Comparison of ENCODE assay signal across 13 cellular contexts in genomic region chr15:68304611-68305337, GRCh38. TPM values are rescaled to one million over a fixed set of nuclear protein-coding genes. Genes with fewer than 3 reads are reported as not detected.
DNase-seq lines count a peak whose midpoint lies in the region; ATAC-seq and TF ChIP-seq lines count a peak whose summit lies in the region.
"Had no signal": no experiment of that assay in that cellular context is flagged by ENCODE, and none has a peak within 500 bp of the region (broad histone marks: within the 10 kb centered on the region; RNA-seq: fewer than 3 reads in every experiment).

No MANE protein-coding gene starts in this region.

- no peaks in the 10 kb centered on the region for H3K79me2 ChIP-seq in GM23248 (ENCODE audit: insufficient read depth)
- H3K79me2 ChIP-seq in mammary epithelial cell (ENCODE audit: insufficient read depth, low read length), result no peaks in the 10 kb centered on the region

- H3K36me3 ChIP-seq in GM23248 (ENCODE audit: low read depth) (peaks cover 35% of the 10 kb centered on the region), mammary epithelial cell (ENCODE audit: insufficient read depth, low read length) (no peaks in the 10 kb centered on the region), psoas muscle (ENCODE audit: insufficient read depth in 1 of 2, low read depth in 1 of 2) (no peaks in the 10 kb centered on the region)

- H3K27me3 Mint-ChIP-seq in IgD-negative memory B cell, result peaks cover 5% of the 10 kb centered on the region

- H3K4me2 ChIP-seq in GM23248 (ENCODE audit: unreplicated experiment) (no peak overlapping the region), mammary epithelial cell (ENCODE audit: insufficient read depth, low read depth, low read length) (peak overlapping the region; percentile 25)

- peaks cover 6% of the 10 kb centered on the region for H3K36me3 Mint-ChIP-seq in IgD-negative memory B cell
- H3K36me3 Mint-ChIP-seq: memory B cell had no signal

- no peaks in the 10 kb centered on the region for H3K9me2 ChIP-seq in GM23248 (ENCODE audit: insufficient read depth)

- TSS peak; percentile 81 for BruUV-seq in mammary epithelial cell (replicated peaks; lab: Mats Ljungman, UMichigan)

- intact Hi-C loops in mammary epithelial cell (cut with micrococcal nuclease), result loop anchor here (5.0 kb wide), 1 partner anchor 623 kb away; no protein-coding TSS in a partner anchor
- intact Hi-C loops in psoas muscle (cut with DNase I), result loop anchor here (5.0 to 10.0 kb wide), 3 partner anchors 52 to 370 kb away; no protein-coding TSS in a partner anchor

- H2AFZ ChIP-seq in GM23248 (no peak overlapping the region), mammary epithelial cell (ENCODE audit: low read depth, low read length) (peak overlapping the region; percentile 35)

- dilution Hi-C loops in mammary epithelial cell (cut with HindIII; ENCODE audit: low sequenced_read_pairs), result loop anchor here (5.0 kb wide), 1 partner anchor 73 kb away; no protein-coding TSS in a partner anchor

- H3F3A ChIP-seq in GM23248 (ENCODE audit: insufficient read depth), result peaks cover 50% of the 10 kb centered on the region

- H3K9me3 Mint-ChIP-seq in IgD-negative memory B cell, result no peaks in the 10 kb centered on the region
- H3K9me3 Mint-ChIP-seq: memory B cell had no signal

- H3K27ac ChIP-seq in GM23248 (peak overlapping the region; percentile 50), mammary epithelial cell (ENCODE audit: insufficient read depth, low read depth, low read length) (peak overlapping the region; percentile 73), psoas muscle (no peak overlapping the region)

- H4K20me1 ChIP-seq in GM23248 (ENCODE audit: insufficient read depth) (no peaks in the 10 kb centered on the region), mammary epithelial cell (ENCODE audit: insufficient read depth, low read length) (no peaks in the 10 kb centered on the region)

- H3K4me1 Mint-ChIP-seq in IgD-negative memory B cell, result peaks cover 6 to 7% (median 7%) of the 10 kb centered on the region in 3 donors

- in situ Hi-C loops in GM23248 (cut with MboI) (loop anchor here (10.0 kb wide), 1 partner anchor 240 kb away; no protein-coding TSS in a partner anchor), mammary epithelial cell (cut with MboI; ENCODE audit: low sequenced_read_pairs in 2 of 2) (loop anchor here in 1 of 2 donors (5.0 to 25.0 kb wide), 3 partner anchors 80 to 358 kb away; no protein-coding TSS in a partner anchor)

- H3K9me3 ChIP-seq in GM23248 (ENCODE audit: low read depth) (no peaks in the 10 kb centered on the region), mammary epithelial cell (replicated peaks; ENCODE audit: insufficient read depth, low read length) (no peaks in the 10 kb centered on the region), psoas muscle (no peaks in the 10 kb centered on the region)

- no peak overlapping the region for H3K4me3 ChIP-seq in GM23248
- H3K4me3 ChIP-seq in mammary epithelial cell (replicated peaks in 1 of 3; ENCODE audit: insufficient read depth in 1 of 3, low read depth in 2 of 3, low read length in 3 of 3), result no peak overlapping the region
- no peak overlapping the region for H3K4me3 ChIP-seq in psoas muscle

- H3K4me1 ChIP-seq in GM23248 (ENCODE audit: insufficient read depth) (peaks cover 23% of the 10 kb centered on the region), mammary epithelial cell (ENCODE audit: insufficient read depth, low read length) (peaks cover 29% of the 10 kb centered on the region), psoas muscle (peaks cover 9% of the 10 kb centered on the region)

- no peak overlapping the region for H3K4me3 Mint-ChIP-seq in IgD-negative memory B cell
- H3K4me3 Mint-ChIP-seq: memory B cell had no signal

- H3K9ac ChIP-seq in GM23248, result peak overlapping the region; percentile 34; the same call in 1 of the 2 replicates
- peak overlapping the region; percentile 36 for H3K9ac ChIP-seq in mammary epithelial cell (ENCODE audit: insufficient read depth, low read length)

- TF ChIP-seq CTCF in mammary epithelial cell (conservative IDR thresholded peaks at IDR 0.05 in 1 of 2, IDR thresholded peaks at IDR 0.05 in 1 of 2; ENCODE audit: extremely low read depth in 1 of 2, insufficient read depth in 1 of 2, low read depth in 1 of 2, low read length in 2 of 2) (peak in 1 of 2 donors; percentile 12), psoas muscle (IDR thresholded peaks at IDR 0.05) (no peak)

- WGBS in GM23248 (ENCODE audit: low coverage in 1 of 2, low lambda C conversion rate in 2 of 2, missing lambda C conversion rate in 2 of 2), 2 experiments, result 85% methylated on average over 13 of the region's 13 CpGs
- 44% methylated on average over 13 of the region's 13 CpGs for WGBS in mammary epithelial cell (ENCODE audit: low coverage, missing lambda C conversion rate)
- WGBS in psoas muscle, 3 donors, result 75 to 81% (median 79%) methylated on average over 13 of the region's 13 CpGs

- no peak for DNase-seq in GM23248
- DNase-seq in mammary epithelial cell, result peak; percentile 87
- peak; percentile 6 for DNase-seq in mucosa of gallbladder (ENCODE audit: low spot score)
- DNase-seq in psoas muscle, result no peak
- DNase-seq in T-helper 9 cell, result no peak
- no peak for DNase-seq in NCI-H1092 (lab: John Stamatoyannopoulos, UW)
- DNase-seq in NOMO-1 (lab: John Stamatoyannopoulos, UW; ENCODE audit: unreplicated experiment in 2 of 2), result no peak
- DNase-seq: aorta, NCI-H187 treated with DMSO at 0.1 percent for 48 hours, T1000 had no signal

- H3K27me3 ChIP-seq in GM23248 (replicated peaks; ENCODE audit: insufficient read depth), result no peaks in the 10 kb centered on the region
- no peaks in the 10 kb centered on the region for H3K27me3 ChIP-seq in mammary epithelial cell (ENCODE audit: insufficient read depth, low read length)
- H3K27me3 ChIP-seq in psoas muscle (ENCODE audit: insufficient read depth in 3 of 3, low read length in 2 of 3), result no peaks in the 10 kb centered on the region

- CTCF ChIA-PET in mammary epithelial cell (lab: Charles Lee; ENCODE audit: low non-redundant PET), result interaction anchor here (1.2 kb wide), 1 partner anchor 52 kb away, joined by 8 read pairs; no protein-coding TSS in a partner anchor

- peak overlapping the region in 2 of 3 donors; percentile 36 to 41 for H3K27ac Mint-ChIP-seq in IgD-negative memory B cell

- no peak for ATAC-seq in psoas muscle
- ATAC-seq: HCT116 had no signal

RNA-seq across cellular contexts. Expression of gene FEM1B, which starts 27.2 kb away (rescaled TPM):
- total RNA-seq in GM23248 (2014; rRNA removed; shearing (Covaris generic)), result 33.9 and 36.2 TPM in 2 replicates
- polyA plus RNA-seq in GM23248 (2016; fragmentation: Nextera tagmentation; extraction: Ambion mirVana) (15.7 and 16.0 TPM in 2 replicates), IgD-negative memory B cell (21.5 TPM), mammary epithelial cell (51.5 TPM), psoas muscle (10 to 100 TPM; 23.5 to 68.0 (median 48.1) TPM)
- total RNA-seq in mammary epithelial cell (100 to 1,000 TPM in 1 of 2 donors, 10 to 100 TPM in 1; 86.6 to 105 TPM), mucosa of gallbladder (51.7 TPM), psoas muscle (100 to 1,000 TPM in 2 of 4 donors, 10 to 100 TPM in 2; 69.3 to 188 (median 111) TPM)
- polyA minus RNA-seq in mammary epithelial cell, result 81.8 TPM

Comparison
In these comparisons a context has a peak if more than half of its experiments do, and no peak if none do; other contexts are left out.
1. DNase-seq: peak in mammary epithelial cell (single experiment) and mucosa of gallbladder (single experiment); none in GM23248 (single experiment), psoas muscle (0 of 2), T-helper 9 cell (single experiment), NCI-H1092 (single experiment) and NOMO-1 (0 of 2).